28 cellular contexts compared by ENCODE assay signal in genomic region chr22:25490869-25491268, GRCh38.
A peak's percentile ranks its signal among the peaks of the same experiment; 100 is the strongest.
DNase-seq lines count a peak whose midpoint lies in the region; FAIRE-seq and TF ChIP-seq lines count a peak whose summit lies in the region.
"Had no signal": no experiment of that assay in that cellular context is flagged by ENCODE, and none has a peak within 500 bp of the region (broad histone marks: within the 10 kb centered on the region; RNA-seq: fewer than 3 reads in every experiment).

No MANE protein-coding gene starts in this region.

- H3K4me3 ChIP-seq in WERI-Rb-1 (ENCODE audit: low read depth, low read length): no peak overlapping the region
- no peak overlapping the region for H3K4me3 ChIP-seq in BE2C (ENCODE audit: low read depth, low read length)
- H3K4me3 ChIP-seq: BLaER1 treated with 17β-estradiol and CSF1 and Interleukin-3, amounts not matched to agents 10 nM and 100 nM; GM12878 had no signal

- peak; percentile 89 for DNase-seq in NCI-H82 (lab: John Stamatoyannopoulos, UW)
- no peak for DNase-seq in WERI-Rb-1
- DNase-seq in neural crest cell (ENCODE audit: low read depth, low spot score): no peak
- no peak for DNase-seq in urothelium cell line (ENCODE audit: low spot score)
- no peak for DNase-seq in GM13977 (ENCODE audit: low spot score)
- no peak for DNase-seq in NK-92 (lab: John Stamatoyannopoulos, UW; ENCODE audit: unreplicated experiment)
- DNase-seq in DMS 273 (lab: John Stamatoyannopoulos, UW; ENCODE audit: unreplicated experiment): no peak
- DNase-seq in BE2C: no peak
- DNase-seq: 8988T; ACHN; Caco-2; Calu3; CD4-positive, alpha-beta T cell; CD8-positive, alpha-beta T cell; DMS 273 treated with DMSO at 0.1 percent for 48 hours; DMS153; DMS53; DMS79; DND-41; EL; GDM1 had no signal

- in situ Hi-C loops in GM13977 (cut with MboI; ENCODE audit: low pct_unique_long_range_greater_than_20kb, low sequenced_read_pairs, unreplicated experiment): no loop called here

- H3K27ac ChIP-seq in WERI-Rb-1: peak overlapping the region; percentile 91
- H3K27ac ChIP-seq: BLaER1 treated with 17β-estradiol and CSF1 and Interleukin-3, amounts not matched to agents 10 nM and 100 nM; C4-2B had no signal

- peaks cover 34% of the 10 kb centered on the region for H3K36me3 Mint-ChIP-seq in neural crest cell (ENCODE audit: low read depth)

- peaks cover 44% of the 10 kb centered on the region for H3K4me1 ChIP-seq in BE2C
- H3K4me1 ChIP-seq: Caco-2 had no signal

- no peaks in the 10 kb centered on the region for H3K9me3 Mint-ChIP-seq in neural crest cell

- peak overlapping the region; percentile 35 for H3K27ac Mint-ChIP-seq in neural crest cell (ENCODE audit: unreplicated experiment)
- H3K27ac Mint-ChIP-seq: CD4-positive, alpha-beta T cell; CD8-positive, alpha-beta T cell had no signal

- FAIRE-seq in urothelium cell line (lab: Jason Lieb, UNC): peak; percentile 95
- FAIRE-seq: A204.1, D721Med, GM12878, GM12892, GM19239 had no signal

- peaks cover 23% of the 10 kb centered on the region for H3K4me1 Mint-ChIP-seq in neural crest cell

- H3K9me3 ChIP-seq in WERI-Rb-1 (ENCODE audit: severe bottlenecking) (peaks cover 5% of the 10 kb centered on the region), BE2C (no peaks in the 10 kb centered on the region)
- H3K9me3 ChIP-seq: Caco-2 had no signal

- H3K27me3 ChIP-seq in WERI-Rb-1 (ENCODE audit: insufficient read depth, low read depth, severe bottlenecking) (no peaks in the 10 kb centered on the region), BE2C (no peaks in the 10 kb centered on the region)
- H3K27me3 ChIP-seq: BLaER1 treated with 17β-estradiol and CSF1 and Interleukin-3, amounts not matched to agents 10 nM and 100 nM had no signal

- peaks cover 32% of the 10 kb centered on the region for H3K36me3 ChIP-seq in WERI-Rb-1
- H3K36me3 ChIP-seq in BE2C: peaks cover 18% of the 10 kb centered on the region

- H3K4me3 Mint-ChIP-seq in neural crest cell: no peak overlapping the region
- H3K4me3 Mint-ChIP-seq: CD4-positive, alpha-beta T cell; CD8-positive, alpha-beta T cell had no signal

- H3K27me3 Mint-ChIP-seq in neural crest cell (ENCODE audit: low read depth): no peaks in the 10 kb centered on the region

- TF ChIP-seq CTCF in WERI-Rb-1 (IDR thresholded peaks at IDR 0.05; ENCODE audit: low read depth, low read length) (no peak), neural crest cell (conservative IDR thresholded peaks at IDR 0.05) (no peak), GM13977 (IDR thresholded peaks at IDR 0.05; ENCODE audit: extremely low read depth, insufficient read depth, missing control alignments) (no peak), BE2C (IDR thresholded peaks at IDR 0.05; ENCODE audit: low read depth, low read length) (no peak)
